Comparison of ENCODE assay signal across 2 cellular contexts in the genomic region with DNA sequence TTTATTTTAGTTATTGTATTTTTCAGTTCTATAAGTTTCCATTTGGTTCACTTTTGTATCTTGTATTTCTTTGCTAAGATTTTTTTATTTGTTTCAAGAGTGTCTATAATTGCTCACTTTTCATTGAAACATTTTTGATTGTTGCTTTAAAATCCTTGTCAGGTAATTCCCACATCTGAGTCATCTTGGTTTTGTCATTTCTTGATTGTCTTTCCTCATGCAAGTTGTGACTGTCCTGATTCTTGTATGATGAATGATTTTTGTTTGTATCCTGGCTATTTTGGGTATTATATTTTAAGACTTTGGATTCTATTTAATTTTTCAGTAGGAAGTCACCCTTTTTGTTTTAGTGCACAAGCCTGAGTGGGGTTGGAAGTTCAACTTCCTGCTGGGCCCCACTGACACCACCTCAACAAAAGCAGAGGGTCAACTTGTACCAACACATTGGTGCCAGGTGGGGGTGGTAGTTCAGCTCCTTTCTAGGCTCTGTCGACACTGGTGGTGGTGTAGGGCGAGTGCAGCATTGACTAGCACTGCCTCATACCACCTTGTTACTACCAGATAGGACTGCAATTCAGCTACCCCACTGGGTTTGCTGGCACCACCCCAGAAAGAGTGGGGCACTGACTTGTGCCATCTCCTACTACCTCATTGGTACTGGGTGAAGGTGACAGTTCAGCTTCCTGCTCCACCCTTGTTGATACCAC.
TF ChIP-seq lines count a peak whose summit lies in the region.

No MANE protein-coding gene starts in this region.

TF ChIP-seq in GM23338, 12 proteins besides CTCF, POLR2A, EP300 and RAD21 (continued from another document and continues in another):
- TF ChIP-seq, protein P1, sequence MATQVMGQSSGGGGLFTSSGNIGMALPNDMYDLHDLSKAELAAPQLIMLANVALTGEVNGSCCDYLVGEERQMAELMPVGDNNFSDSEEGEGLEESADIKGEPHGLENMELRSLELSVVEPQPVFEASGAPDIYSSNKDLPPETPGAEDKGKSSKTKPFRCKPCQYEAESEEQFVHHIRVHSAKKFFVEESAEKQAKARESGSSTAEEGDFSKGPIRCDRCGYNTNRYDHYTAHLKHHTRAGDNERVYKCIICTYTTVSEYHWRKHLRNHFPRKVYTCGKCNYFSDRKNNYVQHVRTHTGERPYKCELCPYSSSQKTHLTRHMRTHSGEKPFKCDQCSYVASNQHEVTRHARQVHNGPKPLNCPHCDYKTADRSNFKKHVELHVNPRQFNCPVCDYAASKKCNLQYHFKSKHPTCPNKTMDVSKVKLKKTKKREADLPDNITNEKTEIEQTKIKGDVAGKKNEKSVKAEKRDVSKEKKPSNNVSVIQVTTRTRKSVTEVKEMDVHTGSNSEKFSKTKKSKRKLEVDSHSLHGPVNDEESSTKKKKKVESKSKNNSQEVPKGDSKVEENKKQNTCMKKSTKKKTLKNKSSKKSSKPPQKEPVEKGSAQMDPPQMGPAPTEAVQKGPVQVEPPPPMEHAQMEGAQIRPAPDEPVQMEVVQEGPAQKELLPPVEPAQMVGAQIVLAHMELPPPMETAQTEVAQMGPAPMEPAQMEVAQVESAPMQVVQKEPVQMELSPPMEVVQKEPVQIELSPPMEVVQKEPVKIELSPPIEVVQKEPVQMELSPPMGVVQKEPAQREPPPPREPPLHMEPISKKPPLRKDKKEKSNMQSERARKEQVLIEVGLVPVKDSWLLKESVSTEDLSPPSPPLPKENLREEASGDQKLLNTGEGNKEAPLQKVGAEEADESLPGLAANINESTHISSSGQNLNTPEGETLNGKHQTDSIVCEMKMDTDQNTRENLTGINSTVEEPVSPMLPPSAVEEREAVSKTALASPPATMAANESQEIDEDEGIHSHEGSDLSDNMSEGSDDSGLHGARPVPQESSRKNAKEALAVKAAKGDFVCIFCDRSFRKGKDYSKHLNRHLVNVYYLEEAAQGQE (IDR thresholded peaks at IDR 0.05; ENCODE audit: unreplicated experiment) = no peak
- no peak for TF ChIP-seq ZNF114 (CRISPR knock-in tag; IDR thresholded peaks at IDR 0.05)
- TF ChIP-seq POLR2AphosphoS5 (IDR thresholded peaks at IDR 0.05; ENCODE audit: low read depth) = no peak
- TF ChIP-seq JUNB (IDR thresholded peaks at IDR 0.05; ENCODE audit: unreplicated experiment) = no peak
- no peak for TF ChIP-seq STAT1 (IDR thresholded peaks at IDR 0.05; ENCODE audit: unreplicated experiment)
- TF ChIP-seq EZH2 (IDR thresholded peaks at IDR 0.05; ENCODE audit: low read depth, unreplicated experiment) = no peak
- TF ChIP-seq CREB1 (CRISPR knock-in tag; IDR thresholded peaks at IDR 0.05; ENCODE audit: low read depth) = no peak
- no peak for TF ChIP-seq ETS1 (IDR thresholded peaks at IDR 0.05)
- TF ChIP-seq NANOG (IDR thresholded peaks at IDR 0.05; ENCODE audit: borderline replicate concordance) = no peak

TF ChIP-seq in SK-N-SH, 30 proteins besides CTCF, POLR2A, EP300 and RAD21 (continued from another document):
- TF ChIP-seq, protein P1 (IDR thresholded peaks at IDR 0.05; ENCODE audit: low read depth, low read length) = no peak
- TF ChIP-seq FOXJ3 (CRISPR knock-in tag; IDR thresholded peaks at IDR 0.05) = no peak
- TF ChIP-seq TAF1 (IDR thresholded peaks at IDR 0.05; ENCODE audit: borderline replicate concordance, low read depth, low read length) = no peak
- TF ChIP-seq ELF1 (IDR thresholded peaks at IDR 0.05) = no peak
- no peak for TF ChIP-seq EZH2phosphoT487 (IDR thresholded peaks at IDR 0.05; ENCODE audit: borderline replicate concordance, low read depth)
- TF ChIP-seq JUND (IDR thresholded peaks at IDR 0.05) = no peak
- no peak for TF ChIP-seq RFX5 (IDR thresholded peaks at IDR 0.05; ENCODE audit: low read length)
- no peak for TF ChIP-seq NRF1 (IDR thresholded peaks at IDR 0.05; ENCODE audit: low read depth, low read length)
- no peak for TF ChIP-seq MEF2A (IDR thresholded peaks at IDR 0.05; ENCODE audit: borderline replicate concordance, low read depth)
- TF ChIP-seq, protein P2, sequence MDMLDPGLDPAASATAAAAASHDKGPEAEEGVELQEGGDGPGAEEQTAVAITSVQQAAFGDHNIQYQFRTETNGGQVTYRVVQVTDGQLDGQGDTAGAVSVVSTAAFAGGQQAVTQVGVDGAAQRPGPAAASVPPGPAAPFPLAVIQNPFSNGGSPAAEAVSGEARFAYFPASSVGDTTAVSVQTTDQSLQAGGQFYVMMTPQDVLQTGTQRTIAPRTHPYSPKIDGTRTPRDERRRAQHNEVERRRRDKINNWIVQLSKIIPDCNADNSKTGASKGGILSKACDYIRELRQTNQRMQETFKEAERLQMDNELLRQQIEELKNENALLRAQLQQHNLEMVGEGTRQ (IDR thresholded peaks at IDR 0.05; ENCODE audit: borderline replicate concordance, low read depth, low read length) = no peak
- no peak for TF ChIP-seq FOXM1 (IDR thresholded peaks at IDR 0.05; ENCODE audit: low read depth)
- TF ChIP-seq, protein P3, sequence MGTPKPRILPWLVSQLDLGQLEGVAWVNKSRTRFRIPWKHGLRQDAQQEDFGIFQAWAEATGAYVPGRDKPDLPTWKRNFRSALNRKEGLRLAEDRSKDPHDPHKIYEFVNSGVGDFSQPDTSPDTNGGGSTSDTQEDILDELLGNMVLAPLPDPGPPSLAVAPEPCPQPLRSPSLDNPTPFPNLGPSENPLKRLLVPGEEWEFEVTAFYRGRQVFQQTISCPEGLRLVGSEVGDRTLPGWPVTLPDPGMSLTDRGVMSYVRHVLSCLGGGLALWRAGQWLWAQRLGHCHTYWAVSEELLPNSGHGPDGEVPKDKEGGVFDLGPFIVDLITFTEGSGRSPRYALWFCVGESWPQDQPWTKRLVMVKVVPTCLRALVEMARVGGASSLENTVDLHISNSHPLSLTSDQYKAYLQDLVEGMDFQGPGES (IDR thresholded peaks at IDR 0.05; ENCODE audit: low read depth, low read length) = no peak
- no peak for TF ChIP-seq TCF12 (IDR thresholded peaks at IDR 0.05)
- no peak for TF ChIP-seq SIN3A (IDR thresholded peaks at IDR 0.05; ENCODE audit: borderline replicate concordance, low read depth, low read length)
- TF ChIP-seq YY1 (IDR thresholded peaks at IDR 0.05; ENCODE audit: low read depth) = no peak
